13 cellular contexts compared by ENCODE assay signal in the genomic region with DNA sequence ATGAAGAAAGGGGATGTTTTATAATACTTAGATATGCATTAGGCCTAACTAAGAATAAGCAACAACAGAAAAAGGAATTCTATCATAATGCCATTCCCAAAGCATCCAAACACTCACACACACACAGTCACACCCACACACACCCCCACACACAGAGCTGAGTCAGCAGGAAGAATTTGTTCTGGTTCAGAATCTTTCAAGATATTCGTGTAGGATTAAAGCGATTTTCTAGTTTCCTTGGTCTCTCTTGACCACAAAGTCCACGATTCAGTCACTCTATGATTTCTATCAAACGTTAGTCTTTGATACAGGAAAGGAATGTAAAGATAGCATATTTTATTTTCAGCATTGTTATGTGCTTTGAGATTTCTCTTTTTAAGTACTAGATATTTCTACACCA.
DNase-seq lines count a peak whose midpoint lies in the region; ATAC-seq and TF ChIP-seq lines count a peak whose summit lies in the region.
"Had no signal": no experiment of that assay in that cellular context is flagged by ENCODE, and none has a peak within 500 bp of the region (broad histone marks: within the 10 kb centered on the region; RNA-seq: fewer than 3 reads in every experiment).

No MANE protein-coding gene starts in this region.

- H3K27me3 Mint-ChIP-seq in natural killer cell (ENCODE audit: low read depth in 2 of 2), result peaks cover 2 to 6% of the 10 kb centered on the region in 2 donors

- H3K36me3 Mint-ChIP-seq in natural killer cell, result peaks cover 1% of the 10 kb centered on the region

- H3K36me3 ChIP-seq in skeletal muscle satellite cell (ENCODE audit: insufficient read depth, low read length) (no peaks in the 10 kb centered on the region), H7 (replicated peaks; ENCODE audit: control insufficient read depth, insufficient read depth, low read length) (no peaks in the 10 kb centered on the region)
- H3K36me3 ChIP-seq: lower lobe of right lung, prostate gland had no signal

- intact Hi-C loops in natural killer cell (cut with micrococcal nuclease), result no loop called here

- peaks cover 13 to 14% of the 10 kb centered on the region in 2 donors for H3K4me1 Mint-ChIP-seq in natural killer cell

- H3K4me3 ChIP-seq in epithelial cell of esophagus (ENCODE audit: low read length) (no peak overlapping the region), skeletal muscle satellite cell (ENCODE audit: low read length) (no peak overlapping the region), H7 (ENCODE audit: insufficient read depth, low read depth, low read length) (no peak overlapping the region)
- H3K4me3 ChIP-seq: lower lobe of right lung, prostate gland had no signal

- H3K9me3 Mint-ChIP-seq in natural killer cell, result no peaks in the 10 kb centered on the region
- H3K9me3 Mint-ChIP-seq: H9 had no signal

- ATAC-seq in natural killer cell, result no peak
- ATAC-seq in GM19467 (IDR thresholded peaks at IDR 0.05; ENCODE audit: unreplicated experiment), result no peak
- ATAC-seq: lower lobe of right lung, Panc1 had no signal

- H3K9me3 ChIP-seq in skeletal muscle satellite cell (replicated peaks; ENCODE audit: low read length), result no peaks in the 10 kb centered on the region
- H3K9me3 ChIP-seq: lower lobe of right lung, prostate gland had no signal

- no peak overlapping the region for H3K4me3 Mint-ChIP-seq in natural killer cell
- H3K4me3 Mint-ChIP-seq: H9 had no signal

- no peaks in the 10 kb centered on the region for H3K27me3 ChIP-seq in skeletal muscle satellite cell (ENCODE audit: control insufficient read depth, insufficient read depth, low read length)
- H3K27me3 ChIP-seq in H7 (ENCODE audit: control insufficient read depth, insufficient read depth, low read length), result no peaks in the 10 kb centered on the region

- H3K4me2 ChIP-seq in skeletal muscle satellite cell (ENCODE audit: low read length), result peak overlapping the region; percentile 21

- peaks cover 7% of the 10 kb centered on the region for H3K4me1 ChIP-seq in skeletal muscle satellite cell (ENCODE audit: control insufficient read depth, insufficient read depth, low read length)
- H3K4me1 ChIP-seq: lower lobe of right lung, prostate gland had no signal

- H3K9ac ChIP-seq in skeletal muscle satellite cell (ENCODE audit: low read depth, low read length), result no peak overlapping the region

- TF ChIP-seq CTCF in epithelial cell of esophagus (IDR thresholded peaks at IDR 0.05; ENCODE audit: insufficient read depth, low read depth, low read length, missing control alignments) (no peak), natural killer cell (IDR thresholded peaks at IDR 0.05) (no peak)

- no peak overlapping the region for H3K27ac Mint-ChIP-seq in natural killer cell
- H3K27ac Mint-ChIP-seq: H9 had no signal

- DNase-seq in HCEC 1CT (peak; percentile 32), activated T-cell treated with anti-CD3 and anti-CD28 coated beads for 4 hours (peak; percentile 17), epithelial cell of esophagus (ENCODE audit: low read depth) (peak; percentile 51), natural killer cell (no peak), NCI-H748 (lab: John Stamatoyannopoulos, UW; ENCODE audit: unreplicated experiment) (no peak), H7 (no peak)
- DNase-seq: activated CD8-positive, alpha-beta memory T cell treated with anti-CD3 and anti-CD28 coated beads, Interleukin-2, amount 50 U/mL, for 4 hours; H9; lower lobe of right lung had no signal

Comparison
In these comparisons a context has a peak if more than half of its experiments do, and no peak if none do; other contexts are left out.
1. DNase-seq: peak in HCEC 1CT (single experiment), activated T-cell treated with anti-CD3 and anti-CD28 coated beads for 4 hours (single experiment) and epithelial cell of esophagus (single experiment); none in natural killer cell (single experiment), NCI-H748 (single experiment) and H7 (single experiment).